8 cellular contexts compared by ENCODE assay signal in genomic region chr1:111747282-111747734, GRCh38. TPM values are rescaled to one million over a fixed set of nuclear protein-coding genes. Genes with fewer than 3 reads are reported as not detected.
A peak's percentile ranks its signal among the peaks of the same experiment; 100 is the strongest.
DNase-seq lines count a peak whose midpoint lies in the region; ATAC-seq and TF ChIP-seq lines count a peak whose summit lies in the region.

No MANE protein-coding gene starts in this region.

- no peaks in the 10 kb centered on the region for H3K9me3 ChIP-seq in Caco-2
- H3K9me3 ChIP-seq in NT2/D1 (ENCODE audit: insufficient read depth, low read length), result no peaks in the 10 kb centered on the region; the same call in 1 of the 2 replicates
- no peaks in the 10 kb centered on the region for H3K9me3 ChIP-seq in prostate gland

- 65% methylated on average over 3 of the region's 3 CpGs for WGBS in prostate gland

- no peaks in the 10 kb centered on the region for H3K9me3 Mint-ChIP-seq in Caco-2 (ENCODE audit: unreplicated experiment)
- no peaks in the 10 kb centered on the region for H3K9me3 Mint-ChIP-seq in activated CD8-positive, alpha-beta memory T cell treated with anti-CD3 and anti-CD28 coated beads, Interleukin-2, amount 10 ng/mL, durations not matched to agents 7 days and 5 days (ENCODE audit: low read depth)

- CTCF ChIA-PET in Caco-2 (lab: Charles Lee), result interaction anchor here (0.5 to 1.9 kb wide), 8 partner anchors 8 to 299 kb away, joined by 3 to 30 read pairs (median 4); partner anchors contain the start of gene INKA2
- CTCF ChIA-PET in activated CD8-positive, alpha-beta memory T cell treated with anti-CD3 and anti-CD28 coated beads, Interleukin-2, amount 10 ng/mL, durations not matched to agents 7 days and 5 days (lab: Charles Lee), result interaction anchor here (0.8 to 5.8 kb wide), 20 partner anchors 9 to 271 kb away, joined by 3 to 49 read pairs (median 6); partner anchors contain the start of genes ADORA3, DDX20, INKA2 and TMIGD3

- no peaks in the 10 kb centered on the region for H3K36me3 Mint-ChIP-seq in Caco-2 (ENCODE audit: insufficient read depth, unreplicated experiment)
- H3K36me3 Mint-ChIP-seq in activated CD8-positive, alpha-beta memory T cell treated with anti-CD3 and anti-CD28 coated beads, Interleukin-2, amount 10 ng/mL, durations not matched to agents 7 days and 5 days, result no peaks in the 10 kb centered on the region

- H3K4me1 ChIP-seq in Caco-2, result no peaks in the 10 kb centered on the region
- peaks cover 18% of the 10 kb centered on the region for H3K4me1 ChIP-seq in NT2/D1 (ENCODE audit: insufficient read depth, insufficient read length)
- no peaks in the 10 kb centered on the region for H3K4me1 ChIP-seq in prostate gland (replicated peaks)

- intact Hi-C loops in Caco-2 (cut with micrococcal nuclease; ENCODE audit: unreplicated experiment), result loop anchor here (1.0 kb wide), 2 partner anchors 32 to 266 kb away; no protein-coding TSS in a partner anchor
- intact Hi-C loops in prostate gland (cut with DNase I), result no loop called here

- no peak for TF ChIP-seq POLR2A in prostate gland (IDR thresholded peaks at IDR 0.05)

- POLR2A ChIA-PET in Caco-2 (lab: Charles Lee), result interaction anchor here (0.6 kb wide), 1 partner anchor 34 kb away, joined by 3 read pairs; no protein-coding TSS in a partner anchor

- H3K4me3 ChIP-seq in Caco-2 (ENCODE audit: low read depth, low read length) (no peak overlapping the region), NT2/D1 (ENCODE audit: insufficient read length, low read depth) (no peak overlapping the region), fibroblast of pulmonary artery (replicated peaks; ENCODE audit: low read depth, low read length) (no peak overlapping the region), prostate gland (no peak overlapping the region)

- no TSS peak for BruUV-seq in Caco-2 (replicated peaks; lab: Mats Ljungman, UMichigan)

- no peaks in the 10 kb centered on the region for H3K27me3 Mint-ChIP-seq in Caco-2 (ENCODE audit: insufficient read depth, unreplicated experiment)
- peaks cover 8% of the 10 kb centered on the region for H3K27me3 Mint-ChIP-seq in activated CD8-positive, alpha-beta memory T cell treated with anti-CD3 and anti-CD28 coated beads, Interleukin-2, amount 10 ng/mL, durations not matched to agents 7 days and 5 days

- DNase-seq in Caco-2, result peak; percentile 76 to 80
- DNase-seq in NT2/D1 (ENCODE audit: low read depth, low spot score), result peak; percentile 71
- peak; percentile 84 for DNase-seq in activated CD8-positive, alpha-beta memory T cell treated with anti-CD3 and anti-CD28 coated beads, Interleukin-2, amount 10 ng/mL, durations not matched to agents 7 days and 5 days
- peak; percentile 89 for DNase-seq in fibroblast of pulmonary artery (ENCODE audit: low read depth)
- DNase-seq in prostate gland (ENCODE audit: low spot score), result peak; percentile 36
- no peak for DNase-seq in 8988T

- no peak overlapping the region for H3K27ac ChIP-seq in prostate gland

- no peaks in the 10 kb centered on the region for H3K4me1 Mint-ChIP-seq in Caco-2 (ENCODE audit: low read depth, unreplicated experiment)
- H3K4me1 Mint-ChIP-seq in activated CD8-positive, alpha-beta memory T cell treated with anti-CD3 and anti-CD28 coated beads, Interleukin-2, amount 10 ng/mL, durations not matched to agents 7 days and 5 days, result peaks cover 10% of the 10 kb centered on the region

- TF ChIP-seq CTCF in Caco-2 (IDR thresholded peaks at IDR 0.05; ENCODE audit: insufficient read depth in 1 of 2, low read depth in 1 of 2, low read length in 1 of 2, severe bottlenecking in 1 of 2, unreplicated experiment in 1 of 2) (peak; percentile 60 to 74), fibroblast of pulmonary artery (IDR thresholded peaks at IDR 0.05; ENCODE audit: low read length, missing control alignments) (peak; percentile 77), prostate gland (IDR thresholded peaks at IDR 0.05) (peak in 3 of 4 experiments; percentile 42 to 54 (median 50))

- peak; percentile 48 for ATAC-seq in HG02610 (IDR thresholded peaks at IDR 0.05; ENCODE audit: unreplicated experiment)
- peak; percentile 91 for ATAC-seq in activated CD8-positive, alpha-beta memory T cell treated with anti-CD3 and anti-CD28 coated beads, Interleukin-2, amount 10 ng/mL, durations not matched to agents 7 days and 5 days
- no peak for ATAC-seq in HG02678 (IDR thresholded peaks at IDR 0.05; ENCODE audit: unreplicated experiment)

- H3K27me3 ChIP-seq in Caco-2 (replicated peaks; ENCODE audit: control insufficient read depth, insufficient read depth, low read length) (no peaks in the 10 kb centered on the region), NT2/D1 (ENCODE audit: insufficient read depth, insufficient read length) (peaks cover 18% of the 10 kb centered on the region), prostate gland (replicated peaks; ENCODE audit: insufficient read depth) (no peaks in the 10 kb centered on the region)

- H3K4me3 Mint-ChIP-seq in Caco-2 (ENCODE audit: unreplicated experiment), result no peak overlapping the region
- no peak overlapping the region for H3K4me3 Mint-ChIP-seq in activated CD8-positive, alpha-beta memory T cell treated with anti-CD3 and anti-CD28 coated beads, Interleukin-2, amount 10 ng/mL, durations not matched to agents 7 days and 5 days

- H3K27ac Mint-ChIP-seq in Caco-2 (ENCODE audit: unreplicated experiment), result no peak overlapping the region
- H3K27ac Mint-ChIP-seq in activated CD8-positive, alpha-beta memory T cell treated with anti-CD3 and anti-CD28 coated beads, Interleukin-2, amount 10 ng/mL, durations not matched to agents 7 days and 5 days, result no peak overlapping the region

- no peak overlapping the region for H3K9ac ChIP-seq in NT2/D1 (ENCODE audit: insufficient read length, low read depth)

- H3K36me3 ChIP-seq in Caco-2 (ENCODE audit: control insufficient read depth, insufficient read depth, low read length) (no peaks in the 10 kb centered on the region), NT2/D1 (ENCODE audit: insufficient read depth, insufficient read length, low read length) (no peaks in the 10 kb centered on the region), prostate gland (no peaks in the 10 kb centered on the region)

RNA-seq across cellular contexts. Expression of gene INKA2, which starts 8.1 kb away (rescaled TPM):
- 5.8 and 8.5 TPM in 2 replicates for total RNA-seq in Caco-2 (2022)
- 1 to 10 TPM; 1.7 to 1.9 TPM for total RNA-seq in activated CD8-positive, alpha-beta memory T cell treated with anti-CD3 and anti-CD28 coated beads, Interleukin-2, amount 10 ng/mL, durations not matched to agents 7 days and 5 days
- 1 to 10 TPM; 2.8 to 6.6 TPM for total RNA-seq in prostate gland

RNA-seq across cellular contexts. Expression of gene DDX20, which starts 8.4 kb away (rescaled TPM):
- total RNA-seq in Caco-2 (2022) (10.4 and 11.6 TPM in 2 replicates), prostate gland (10 to 100 TPM; 15.9 to 33.9 TPM)
- 10 to 100 TPM; 14.1 to 17.9 TPM for total RNA-seq in activated CD8-positive, alpha-beta memory T cell treated with anti-CD3 and anti-CD28 coated beads, Interleukin-2, amount 10 ng/mL, durations not matched to agents 7 days and 5 days
